Comparison of ENCODE assay signal across 21 cellular contexts in the genomic region with DNA sequence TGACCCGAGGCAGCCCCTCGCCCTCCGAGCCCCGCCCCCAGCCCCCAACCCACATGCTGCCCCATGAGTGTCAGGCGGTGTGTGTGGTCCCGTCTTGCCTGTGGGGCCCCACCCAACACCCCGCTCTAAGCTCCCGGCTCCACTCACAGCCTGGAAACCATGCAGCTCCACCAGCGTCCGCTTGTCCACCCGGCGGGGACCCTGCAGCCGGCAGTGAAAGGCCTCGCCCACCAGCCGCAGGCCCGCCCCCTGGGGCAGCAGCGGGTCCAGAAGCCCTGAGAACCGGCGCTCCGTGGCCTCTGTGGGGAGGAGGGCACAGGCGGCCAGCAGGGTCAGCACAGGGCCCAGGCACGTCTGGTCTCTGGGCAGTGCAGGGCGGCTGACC. TPM values are rescaled to one million over a fixed set of nuclear protein-coding genes. Genes with fewer than 3 reads are reported as not detected.
A peak's percentile ranks its signal among the peaks of the same experiment; 100 is the strongest.
DNase-seq lines count a peak whose midpoint lies in the region; ATAC-seq and TF ChIP-seq lines count a peak whose summit lies in the region.
"Had no signal": no experiment of that assay in that cellular context is flagged by ENCODE, and none has a peak within 500 bp of the region (broad histone marks: within the 10 kb centered on the region; RNA-seq: fewer than 3 reads in every experiment).

No MANE protein-coding gene starts in this region.

- CTCF ChIA-PET in Panc1 (lab: Charles Lee) = no interaction called here

- no peaks in the 10 kb centered on the region for H3K79me2 ChIP-seq in osteoblast (ENCODE audit: insufficient read depth, low read length)

- POLR2A ChIA-PET in Panc1 (lab: Charles Lee) = no interaction called here

- peak overlapping the region in 1 of 2 donors; percentile 32 for H3K9ac ChIP-seq in duodenal mucosa (ENCODE audit: low read depth in 1 of 2, low read length in 2 of 2)

- H3K4me1 ChIP-seq in Panc1 (ENCODE audit: control insufficient read depth, insufficient read depth, low read length) = peaks cover 61% of the 10 kb centered on the region
- no peaks in the 10 kb centered on the region for H3K4me1 ChIP-seq in duodenal mucosa (ENCODE audit: control insufficient read depth in 1 of 2, insufficient read depth in 2 of 2, low read length in 2 of 2)
- H3K4me1 ChIP-seq in osteoblast (ENCODE audit: insufficient read depth, low read length) = no peaks in the 10 kb centered on the region

- H3K27me3 ChIP-seq in Panc1 (ENCODE audit: control insufficient read depth, insufficient read depth, low read length) = no peaks in the 10 kb centered on the region
- H3K27me3 ChIP-seq in duodenal mucosa (ENCODE audit: control insufficient read depth in 1 of 2, insufficient read depth in 2 of 2, low read length in 2 of 2) = peaks cover 16 to 26% of the 10 kb centered on the region in 2 donors
- peaks cover 9% of the 10 kb centered on the region for H3K27me3 ChIP-seq in osteoblast (ENCODE audit: insufficient read depth, low read length)

- no peak overlapping the region for H2AFZ ChIP-seq in osteoblast (ENCODE audit: low read length)

- in situ Hi-C loops in Panc1 (cut with HindIII; ENCODE audit: low pct_unique_long_range_greater_than_20kb, low sequenced_read_pairs) = no loop called here

- H3K36me3 ChIP-seq in Panc1 (ENCODE audit: control insufficient read depth, insufficient read depth, low read length) = no peaks in the 10 kb centered on the region
- H3K36me3 ChIP-seq in duodenal mucosa (ENCODE audit: control insufficient read depth in 1 of 2, insufficient read depth in 2 of 2, low read length in 2 of 2) = no peaks in the 10 kb centered on the region
- H3K36me3 ChIP-seq in osteoblast (ENCODE audit: insufficient read depth, low read length) = no peaks in the 10 kb centered on the region

- peaks cover 6% of the 10 kb centered on the region for H4K20me1 ChIP-seq in osteoblast (ENCODE audit: insufficient read depth, low read length)

- peak overlapping the region in 1 of 2 experiments; percentile 8; a peak in 1 of 4 replicates for H3K4me3 ChIP-seq in Panc1 (ENCODE audit: low read depth in 2 of 2, low read length in 2 of 2)
- peak overlapping the region; percentile 43 to 46 for H3K4me3 ChIP-seq in duodenal mucosa (ENCODE audit: low read depth in 1 of 2, low read length in 2 of 2)
- no peak overlapping the region for H3K4me3 ChIP-seq in osteoblast (ENCODE audit: insufficient read depth, low read length)
- H3K4me3 ChIP-seq: coronary artery had no signal

- no peaks in the 10 kb centered on the region for H3K9me3 ChIP-seq in Panc1 (ENCODE audit: control insufficient read depth, insufficient read depth, low read depth, low read length)
- no peaks in the 10 kb centered on the region for H3K9me3 ChIP-seq in duodenal mucosa (ENCODE audit: control insufficient read depth in 1 of 2, low read length in 2 of 2)
- H3K9me3 ChIP-seq in osteoblast (ENCODE audit: low read depth, low read length) = no peaks in the 10 kb centered on the region
- H3K9me3 ChIP-seq: stomach had no signal

- intact Hi-C loops in Panc1 (cut with micrococcal nuclease; ENCODE audit: unreplicated experiment) = no loop called here

- no peak for TF ChIP-seq CTCF in Panc1 (IDR thresholded peaks at IDR 0.05)
- TF ChIP-seq CTCF in osteoblast (IDR thresholded peaks at IDR 0.05; ENCODE audit: extremely low read depth, low read depth, low read length) = no peak

- no peak overlapping the region for H3K4me2 ChIP-seq in osteoblast (ENCODE audit: insufficient read depth, low read length)

- H3K27ac ChIP-seq in Panc1 (ENCODE audit: low read length) (peak overlapping the region; percentile 84), duodenal mucosa (ENCODE audit: low read depth, low read length) (no peak overlapping the region), osteoblast (ENCODE audit: low read depth, low read length) (no peak overlapping the region)
- H3K27ac ChIP-seq: coronary artery, VCaP had no signal

- BruUV-seq in Panc1 (replicated peaks; lab: Mats Ljungman, UMichigan) = no TSS peak

- ATAC-seq in Panc1 (peak; percentile 19), GM21723 (IDR thresholded peaks at IDR 0.05; ENCODE audit: unreplicated experiment) (no peak), GM18867 (IDR thresholded peaks at IDR 0.05; ENCODE audit: unreplicated experiment) (no peak)
- ATAC-seq: activated naive CD8-positive, alpha-beta T cell treated with anti-CD3 and anti-CD28 coated beads, Interleukin-2, amount 50 U/mL, for 24 hours; left ventricle myocardium superior had no signal

- DNase-seq in Panc1 (ENCODE audit: low read depth, low spot score) (no peak), osteoblast (ENCODE audit: insufficient read length, low spot score, missing footprints) (peak; percentile 88), GM19238 (ENCODE audit: insufficient read length, low spot score) (no peak)
- DNase-seq: activated CD4-positive, alpha-beta T cell treated with anti-CD3 and anti-CD28 coated beads, Interleukin-2, amount 10 ng/mL, durations not matched to agents 7 days and 5 days; activated CD8-positive, alpha-beta memory T cell treated with anti-CD3 and anti-CD28 coated beads, Interleukin-2, amount 50 U/mL, for 4 hours; activated effector memory CD4-positive, alpha-beta T cell treated with Interleukin-2 at 50 U/mL for 16 hours; activated naive CD8-positive, alpha-beta T cell treated with anti-CD3 and anti-CD28 coated beads, Interleukin-2, amount 50 U/mL, for 24 hours; CD8-positive, alpha-beta memory T cell; H9; left ventricle myocardium superior; midbrain; NCI-H1694 treated with DMSO at 0.1 percent for 48 hours; NCI-H69; SHP77 treated with DMSO at 0.1 percent for 48 hours had no signal

RNA-seq across cellular contexts. Expression of a gene that starts 2.7 kb away (rescaled TPM):
- total RNA-seq in Panc1 (2021; ENCODE audit: unreplicated experiment) (41.4 TPM), osteoblast (0.36 and 0.59 TPM in 2 replicates)
- 86.9 TPM for polyA plus RNA-seq in Panc1 (2012; ENCODE audit: insufficient read length)
- polyA plus RNA-seq: CD8-positive, alpha-beta memory T cell had no signal

RNA-seq across cellular contexts. Expression of a gene that starts 11.8 kb away (rescaled TPM):
- 46.4 TPM for total RNA-seq in Panc1 (2021; ENCODE audit: unreplicated experiment)
- polyA plus RNA-seq in Panc1 (2012; ENCODE audit: insufficient read length) = 52.8 TPM
- 26.5 and 29.7 TPM in 2 replicates for total RNA-seq in osteoblast

RNA-seq across cellular contexts. Expression of a gene that starts 12.0 kb away (rescaled TPM):
- total RNA-seq in Panc1 (2021; ENCODE audit: unreplicated experiment) (335 TPM), osteoblast (136 and 151 TPM in 2 replicates)
- polyA plus RNA-seq in Panc1 (2012; ENCODE audit: insufficient read length) = 480 TPM

RNA-seq across cellular contexts. Expression of a gene that starts 29.8 kb away (rescaled TPM):
- total RNA-seq in Panc1 (2021; ENCODE audit: unreplicated experiment) (0.62 TPM), osteoblast (under 0.01 TPM in 1 of 2 replicates, not detected in the other)
- polyA plus RNA-seq in Panc1 (2012; ENCODE audit: insufficient read length) = not detected
- total RNA-seq: HT-29 had no signal

RNA-seq across cellular contexts. Expression of a gene that starts 29.9 kb away (rescaled TPM):
- 101 TPM for total RNA-seq in Panc1 (2021; ENCODE audit: unreplicated experiment)
- 99.6 TPM for polyA plus RNA-seq in Panc1 (2012; ENCODE audit: insufficient read length)
- total RNA-seq in osteoblast = 31.2 and 32.6 TPM in 2 replicates

Comparison
In these comparisons a context has a peak if more than half of its experiments do, and no peak if none do; other contexts are left out.
1. RNA of a gene that starts 2.7 kb away (total RNA-seq): 41.4 TPM in Panc1 (single experiment); 0.36 to 0.59 TPM in osteoblast; every median in the first group is over 10 times any median in the second.